Comparison of ENCODE assay signal across 10 cellular contexts in the genomic region with DNA sequence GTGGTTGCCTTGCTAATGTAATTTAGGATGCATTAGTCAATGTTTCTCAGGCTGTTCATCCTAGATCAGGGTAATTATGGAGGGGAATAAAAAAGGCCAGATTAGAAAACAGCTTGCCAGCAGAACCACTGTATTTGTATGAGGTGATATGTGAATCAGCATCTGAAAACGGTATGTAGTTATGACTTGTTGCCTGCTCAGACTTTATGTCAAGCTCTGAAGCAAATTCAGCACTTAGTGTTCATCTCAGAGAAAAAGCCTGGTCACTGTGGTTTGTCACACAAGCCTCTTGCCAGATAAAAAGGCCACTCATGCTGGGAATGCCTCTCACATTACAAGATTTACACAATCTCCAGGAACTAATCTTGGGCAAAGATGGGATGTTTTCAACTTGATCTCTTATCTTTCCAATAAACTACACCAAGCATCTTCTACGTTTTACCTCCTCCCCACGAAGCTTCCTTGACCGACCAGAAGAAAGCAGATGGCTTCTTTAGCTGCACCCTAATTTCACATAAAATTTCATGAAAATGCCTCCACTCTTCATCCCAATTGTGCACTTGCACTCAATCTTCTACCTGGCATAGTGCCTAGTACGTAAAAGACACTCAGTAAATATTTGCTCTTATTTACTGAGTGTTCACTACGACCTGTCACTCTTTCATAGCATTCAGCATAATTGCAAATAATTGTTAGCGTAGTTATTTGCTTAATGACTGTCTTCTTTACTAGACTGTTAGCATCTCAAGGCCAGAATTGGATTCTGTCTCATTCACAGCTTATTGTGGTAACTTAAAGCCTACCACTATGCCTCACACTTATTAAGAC.
DNase-seq lines count a peak whose midpoint lies in the region; ATAC-seq and TF ChIP-seq lines count a peak whose summit lies in the region.
"Had no signal": no experiment of that assay in that cellular context is flagged by ENCODE, and none has a peak within 500 bp of the region (broad histone marks: within the 10 kb centered on the region; RNA-seq: fewer than 3 reads in every experiment).

No MANE protein-coding gene starts in this region.

- intact Hi-C loops in left lung (cut with DNase I) = no loop called here
- intact Hi-C loops in CD8-positive, alpha-beta T cell (cut with DNase I, micrococcal nuclease) = no loop called here

- no peaks in the 10 kb centered on the region for H3K27me3 Mint-ChIP-seq in CD8-positive, alpha-beta T cell (ENCODE audit: low read depth)
- H3K27me3 Mint-ChIP-seq in H9 (ENCODE audit: low read depth) = no peaks in the 10 kb centered on the region

- no peak overlapping the region for H3K4ac ChIP-seq in H9 (ENCODE audit: low read depth, low read length)

- no peaks in the 10 kb centered on the region for H3K23me2 ChIP-seq in H9 (ENCODE audit: insufficient read length, low read depth, low read length, poor library complexity, severe bottlenecking)

- no peaks in the 10 kb centered on the region for H3K27me3 ChIP-seq in SK-N-SH (ENCODE audit: insufficient read depth)
- no peaks in the 10 kb centered on the region for H3K27me3 ChIP-seq in left lung
- no peaks in the 10 kb centered on the region for H3K27me3 ChIP-seq in CD8-positive, alpha-beta T cell (ENCODE audit: insufficient read depth, low read length)
- H3K27me3 ChIP-seq in H9 (ENCODE audit: insufficient read depth, low read length) = no peaks in the 10 kb centered on the region

- H3K4me3 ChIP-seq in SK-N-SH (ENCODE audit: low read depth in 2 of 2, low read length in 1 of 2) = no peak overlapping the region
- no peak overlapping the region for H3K4me3 ChIP-seq in left lung
- H3K4me3 ChIP-seq in CD8-positive, alpha-beta T cell (ENCODE audit: low read depth, low read length) = no peak overlapping the region

- DNase-seq in DMS53 (lab: John Stamatoyannopoulos, UW) (peak; percentile 84), NCI-H1105 (lab: John Stamatoyannopoulos, UW) (peak; percentile 70), SK-N-SH (peak; percentile 19), left lung (no peak), H9 (no peak), GM13976 (ENCODE audit: low spot score) (no peak)
- DNase-seq in CD8-positive, alpha-beta T cell = no peak
- DNase-seq: retina; stimulated activated CD8-positive, alpha-beta memory T cell treated with anti-CD3 and anti-CD28 coated beads, Interleukin-4, amount 100 ng/mL, for 48 hours had no signal

- H3K18ac ChIP-seq in H9 (ENCODE audit: insufficient read length, low read depth, low read length) = no peak overlapping the region

- H2AK5ac ChIP-seq in H9 (ENCODE audit: insufficient read length, low read length) = no peak overlapping the region

- no peaks in the 10 kb centered on the region for H3K9me2 ChIP-seq in SK-N-SH

- H3K27ac ChIP-seq in SK-N-SH (ENCODE audit: low read depth in 2 of 2, low read length in 1 of 2) (peak overlapping the region; percentile 71 to 87), left lung (no peak overlapping the region), H9 (ENCODE audit: insufficient read length, low read depth, low read length) (no peak overlapping the region)
- no peak overlapping the region for H3K27ac ChIP-seq in CD8-positive, alpha-beta T cell (ENCODE audit: low read depth, low read length)

- in situ Hi-C loops in GM13976 (cut with MboI; ENCODE audit: low sequenced_read_pairs, unreplicated experiment) = no loop called here

- H3F3A ChIP-seq in SK-N-SH (replicated peaks; ENCODE audit: insufficient read depth) = peaks cover 11% of the 10 kb centered on the region

- H4K91ac ChIP-seq in H9 (ENCODE audit: insufficient read length, low read depth, low read length) = no peak overlapping the region

- TF ChIP-seq CTCF in SK-N-SH (IDR thresholded peaks at IDR 0.05) (no peak), left lung (IDR thresholded peaks at IDR 0.05) (no peak), H9 (conservative IDR thresholded peaks at IDR 0.05) (no peak), GM13976 (IDR thresholded peaks at IDR 0.05; ENCODE audit: borderline replicate concordance, control extremely low read depth, extremely low read depth, insufficient read depth, missing control alignments) (no peak)
- TF ChIP-seq CTCF in CD8-positive, alpha-beta T cell (IDR thresholded peaks at IDR 0.05) = no peak

- no peaks in the 10 kb centered on the region for H3K4me1 Mint-ChIP-seq in CD8-positive, alpha-beta T cell (ENCODE audit: low read depth)
- peaks cover 4 to 10% of the 10 kb centered on the region in 2 experiments; a peak in 2 of 4 replicates for H3K4me1 Mint-ChIP-seq in H9

- H2BK20ac ChIP-seq in H9 (ENCODE audit: low read depth, low read length, poor library complexity, severe bottlenecking) = no peak overlapping the region

- CTCF ChIA-PET in SK-N-SH (lab: Yijun Ruan, JAX) = interaction anchor here (0.7 to 2.5 kb wide), 3 partner anchors 11 to 197 kb away, joined by 3 to 8 read pairs (median 5); no protein-coding TSS in a partner anchor
- CTCF ChIA-PET in CD8-positive, alpha-beta T cell (lab: Charles Lee) = no interaction called here

- H3K36me3 Mint-ChIP-seq in CD8-positive, alpha-beta T cell = peaks cover 15% of the 10 kb centered on the region
- peaks cover 0 to 2% (median 0%) of the 10 kb centered on the region in 3 experiments; a peak in 1 of 7 replicates for H3K36me3 Mint-ChIP-seq in H9 (ENCODE audit: insufficient read depth in 1 of 3, low read depth in 3 of 3)

- H3T11ph ChIP-seq in H9 (ENCODE audit: low read length) = no peak overlapping the region

- no peak overlapping the region for H3K9ac ChIP-seq in SK-N-SH
- no peak overlapping the region for H3K9ac ChIP-seq in H9 (ENCODE audit: extremely low read depth, insufficient read length, low read length)

- ATAC-seq in left lung (peak; percentile 57), HG03196 (IDR thresholded peaks at IDR 0.05; ENCODE audit: unreplicated experiment) (no peak)
- ATAC-seq in CD8-positive, alpha-beta T cell = no peak

- no peak overlapping the region for H3K56ac ChIP-seq in H9 (ENCODE audit: insufficient read length, low read depth, low read length)

- H4K8ac ChIP-seq in H9 (replicated peaks; ENCODE audit: insufficient read length, low read depth, low read length) = no peak overlapping the region

- H3K14ac ChIP-seq in H9 (ENCODE audit: insufficient read depth, low read length) = no peak overlapping the region

- WGBS in SK-N-SH (ENCODE audit: low lambda C conversion rate) = 14% methylated on average over 7 of the region's 7 CpGs
- WGBS in H9 (ENCODE audit: extremely low coverage, insufficient read length, low lambda C conversion rate) = no CpG with 5 or more reads among the region's 7 CpGs

- TF ChIP-seq EP300 in SK-N-SH (IDR thresholded peaks at IDR 0.05; ENCODE audit: borderline replicate concordance in 1 of 2, low read depth in 1 of 2, low read length in 1 of 2) = peak; percentile 42 to 55; a peak in 2 of 4 replicates

- H2AFZ ChIP-seq in SK-N-SH (ENCODE audit: low read depth) (no peak overlapping the region), H9 (ENCODE audit: low read length) (no peak overlapping the region)

- no peak overlapping the region for H3K23ac ChIP-seq in H9 (ENCODE audit: insufficient read length, low read depth, low read length)

- POLR2A ChIA-PET in SK-N-SH (lab: Yijun Ruan, JAX) = no interaction called here
- POLR2A ChIA-PET in CD8-positive, alpha-beta T cell (lab: Charles Lee) = no interaction called here

- no peaks in the 10 kb centered on the region for H4K20me1 ChIP-seq in SK-N-SH (ENCODE audit: insufficient read depth)
- H4K20me1 ChIP-seq in H9 (ENCODE audit: control insufficient read depth, insufficient read depth, insufficient read length) = no peaks in the 10 kb centered on the region

- no peak overlapping the region for H3K27ac Mint-ChIP-seq in CD8-positive, alpha-beta T cell
- no peak overlapping the region; a peak in 1 of 7 replicates for H3K27ac Mint-ChIP-seq in H9

- H4K5ac ChIP-seq in H9 (ENCODE audit: insufficient read length, low read depth, low read length) = no peak overlapping the region

- H3K36me3 ChIP-seq in SK-N-SH (replicated peaks in 1 of 2; ENCODE audit: control insufficient read depth in 1 of 2, insufficient read depth in 2 of 2, low read length in 1 of 2) (no peaks in the 10 kb centered on the region), left lung (no peaks in the 10 kb centered on the region)
- H3K36me3 ChIP-seq in CD8-positive, alpha-beta T cell (ENCODE audit: insufficient read depth, low read length) = no peaks in the 10 kb centered on the region

- H3K4me2 ChIP-seq in SK-N-SH (peak overlapping the region; percentile 19; the same call in 1 of the 2 replicates), H9 (ENCODE audit: insufficient read depth, insufficient read length, low read length) (no peak overlapping the region)

- no peak overlapping the region for H3K4me3 Mint-ChIP-seq in CD8-positive, alpha-beta T cell
- no peak overlapping the region for H3K4me3 Mint-ChIP-seq in H9

- H2BK5ac ChIP-seq in H9 (ENCODE audit: insufficient read length, low read length) = no peak overlapping the region

- peaks cover 9 to 21% of the 10 kb centered on the region in 2 experiments; a peak in 3 of 4 replicates for H3K4me1 ChIP-seq in SK-N-SH (ENCODE audit: control insufficient read depth in 1 of 2, insufficient read depth in 2 of 2, low read depth in 1 of 2, low read length in 1 of 2)
- no peaks in the 10 kb centered on the region for H3K4me1 ChIP-seq in left lung
- no peaks in the 10 kb centered on the region for H3K4me1 ChIP-seq in CD8-positive, alpha-beta T cell (ENCODE audit: insufficient read depth, low read length)
- no peaks in the 10 kb centered on the region for H3K4me1 ChIP-seq in H9 (ENCODE audit: insufficient read depth, low read length)

- H3K9me3 ChIP-seq in SK-N-SH = no peaks in the 10 kb centered on the region
- H3K9me3 ChIP-seq in left lung = no peaks in the 10 kb centered on the region
- no peaks in the 10 kb centered on the region for H3K9me3 ChIP-seq in CD8-positive, alpha-beta T cell (ENCODE audit: low read length)
- H3K9me3 ChIP-seq in H9 (ENCODE audit: control insufficient read depth, low read depth, low read length) = no peaks in the 10 kb centered on the region

- no peaks in the 10 kb centered on the region for H3K9me3 Mint-ChIP-seq in CD8-positive, alpha-beta T cell
- no peaks in the 10 kb centered on the region for H3K9me3 Mint-ChIP-seq in H9

- H3K79me1 ChIP-seq in H9 (ENCODE audit: insufficient read depth, low read depth, low read length, poor library complexity, severe bottlenecking) = no peaks in the 10 kb centered on the region

- no peak overlapping the region for H2BK15ac ChIP-seq in H9 (ENCODE audit: low read depth, low read length)

- no peaks in the 10 kb centered on the region for H3K79me2 ChIP-seq in SK-N-SH (ENCODE audit: insufficient read depth)
- no peaks in the 10 kb centered on the region for H3K79me2 ChIP-seq in H9 (ENCODE audit: insufficient read depth, low read length)

- H2BK120ac ChIP-seq in H9 (ENCODE audit: low read depth, low read length, poor library complexity, severe bottlenecking) = no peak overlapping the region

- TF ChIP-seq RAD21 in SK-N-SH (IDR thresholded peaks at IDR 0.05; ENCODE audit: low read length) = no peak

- H2BK12ac ChIP-seq in H9 (ENCODE audit: insufficient read length, low read depth, low read length) = no peak overlapping the region

TF ChIP-seq in SK-N-SH, 30 proteins besides CTCF, POLR2A, EP300 and RAD21 (continues in another document):
- peak; percentile 34; the same call in 1 of the 2 replicates for TF ChIP-seq RCOR1 (IDR thresholded peaks at IDR 0.05; ENCODE audit: low read length)

Comparison
In these comparisons a context has a peak if more than half of its experiments do, and no peak if none do; other contexts are left out.
1. DNase-seq: peak in DMS53 (single experiment), NCI-H1105 (single experiment) and SK-N-SH (single experiment); none in left lung (0 of 2), CD8-positive, alpha-beta T cell (0 of 7), H9 (single experiment) and GM13976 (single experiment).
2. H3K27ac ChIP-seq: peak in SK-N-SH (2 of 2); none in left lung (0 of 2), CD8-positive, alpha-beta T cell (single experiment) and H9 (single experiment).